In genomic region chr5:126805108-126805507, GRCh38 we compare ENCODE assay signal across 13 cellular contexts. TPM values are rescaled to one million over a fixed set of nuclear protein-coding genes. Genes with fewer than 3 reads are reported as not detected.
DNase-seq lines count a peak whose midpoint lies in the region; ATAC-seq, FAIRE-seq and TF ChIP-seq lines count a peak whose summit lies in the region.
"Had no signal": no experiment of that assay in that cellular context is flagged by ENCODE, and none has a peak within 500 bp of the region (broad histone marks: within the 10 kb centered on the region; RNA-seq: fewer than 3 reads in every experiment).

No MANE protein-coding gene starts in this region.

- H3K9me3 Mint-ChIP-seq in CD14-positive monocyte: no peaks in the 10 kb centered on the region
- H3K9me3 Mint-ChIP-seq in activated naive CD8-positive, alpha-beta T cell (ENCODE audit: low read depth): no peaks in the 10 kb centered on the region
- H3K9me3 Mint-ChIP-seq: stimulated activated naive B cell treated with anti-CD40 and anti-IgM and Interleukin-4, amounts not matched to agents 10 μg/mL and 1 μg/mL and 100 μg/mL, for 72 hours had no signal

- peaks cover 23 to 34% of the 10 kb centered on the region in 2 donors for H3K36me3 Mint-ChIP-seq in CD14-positive monocyte
- peaks cover 10% of the 10 kb centered on the region for H3K36me3 Mint-ChIP-seq in activated naive CD8-positive, alpha-beta T cell

- DNase-seq in A549 (ENCODE audit: low read depth in 1 of 2, low spot score in 1 of 2) (no peak), CD14-positive monocyte (ENCODE audit: low spot score) (no peak), fibroblast of villous mesenchyme (ENCODE audit: low read depth) (peak; percentile 26), H54 (ENCODE audit: insufficient read length, low spot score) (no peak), NCI-H82 treated with DMSO at 0.1 percent for 48 hours (lab: John Stamatoyannopoulos, UW; ENCODE audit: unreplicated experiment) (no peak), GM19240 (ENCODE audit: insufficient read length, low spot score) (no peak)
- no peak for DNase-seq in activated CD8-positive, alpha-beta memory T cell treated with anti-CD3 and anti-CD28 coated beads, Interleukin-2, amount 50 U/mL, for 48 hours
- DNase-seq: activated CD8-positive, alpha-beta memory T cell treated with anti-CD3 and anti-CD28 coated beads, Interleukin-2, amount 10 ng/mL, durations not matched to agents 7 days and 5 days; midbrain; stimulated activated naive B cell treated with anti-CD40 and anti-IgM and Interleukin-4, amounts not matched to agents 10 μg/mL and 1 μg/mL and 100 μg/mL, for 72 hours had no signal

- peaks cover 0 to 1% (median 0%) of the 10 kb centered on the region in 3 donors for H3K27me3 Mint-ChIP-seq in CD14-positive monocyte (ENCODE audit: low read depth in 3 of 3)
- no peaks in the 10 kb centered on the region for H3K27me3 Mint-ChIP-seq in activated naive CD8-positive, alpha-beta T cell
- H3K27me3 Mint-ChIP-seq: activated CD8-positive, alpha-beta memory T cell treated with anti-CD3 and anti-CD28 coated beads, Interleukin-2, amount 10 ng/mL, durations not matched to agents 7 days and 5 days; stimulated activated naive B cell treated with anti-CD40 and anti-IgM and Interleukin-4, amounts not matched to agents 10 μg/mL and 1 μg/mL and 100 μg/mL, for 72 hours had no signal

- no peaks in the 10 kb centered on the region for H3K9me3 ChIP-seq in A549

- no peak for TF ChIP-seq EP300 in A549 (IDR thresholded peaks at IDR 0.05)

- no peak for TF ChIP-seq POLR2A in A549 (IDR thresholded peaks at IDR 0.05; ENCODE audit: low read length)
- no peak for TF ChIP-seq POLR2A in H54 (IDR thresholded peaks at IDR 0.05; ENCODE audit: low read depth, low read length)

- intact Hi-C loops in CD14-positive monocyte (cut with micrococcal nuclease): no loop called here

- peaks cover 58% of the 10 kb centered on the region for H3K4me1 Mint-ChIP-seq in CD14-positive monocyte
- peaks cover 17% of the 10 kb centered on the region for H3K4me1 Mint-ChIP-seq in activated naive CD8-positive, alpha-beta T cell (ENCODE audit: low read depth)

- POLR2A ChIA-PET in A549 (lab: Yijun Ruan, JAX): no interaction called here

- no peak for TF ChIP-seq RAD21 in A549 (conservative IDR thresholded peaks at IDR 0.05 in 1 of 2, IDR thresholded peaks at IDR 0.05 in 1 of 2)

- peak overlapping the region in 4 of 7 donors; percentile 11 to 78 (median 47) for H3K27ac Mint-ChIP-seq in CD14-positive monocyte
- H3K27ac Mint-ChIP-seq in activated naive CD8-positive, alpha-beta T cell: peak overlapping the region; percentile 11
- H3K27ac Mint-ChIP-seq: stimulated activated naive B cell treated with anti-CD40 and anti-IgM and Interleukin-4, amounts not matched to agents 10 μg/mL and 1 μg/mL and 100 μg/mL, for 72 hours had no signal

- WGBS in A549 (ENCODE audit: missing lambda C conversion rate): 75% methylated on average over 2 of the region's 2 CpGs

- H3K4me3 Mint-ChIP-seq in CD14-positive monocyte: no peak overlapping the region
- H3K4me3 Mint-ChIP-seq in activated naive CD8-positive, alpha-beta T cell: no peak overlapping the region
- H3K4me3 Mint-ChIP-seq: activated CD8-positive, alpha-beta memory T cell treated with anti-CD3 and anti-CD28 coated beads, Interleukin-2, amount 10 ng/mL, durations not matched to agents 7 days and 5 days; stimulated activated naive B cell treated with anti-CD40 and anti-IgM and Interleukin-4, amounts not matched to agents 10 μg/mL and 1 μg/mL and 100 μg/mL, for 72 hours had no signal

- H3K4me2 ChIP-seq in A549: no peak overlapping the region

- H3K4me1 ChIP-seq in A549: peaks cover 19% of the 10 kb centered on the region

- FAIRE-seq in A549 (lab: Jason Lieb, UNC) (no peak), H54 (lab: Jason Lieb, UNC) (no peak)

- no peak for ATAC-seq in A549
- ATAC-seq: activated CD8-positive, alpha-beta memory T cell treated with anti-CD3 and anti-CD28 coated beads, Interleukin-2, amount 10 ng/mL, durations not matched to agents 7 days and 5 days; Panc1; stimulated activated naive B cell treated with anti-CD40 and anti-IgM and Interleukin-4, amounts not matched to agents 10 μg/mL and 1 μg/mL and 100 μg/mL, for 72 hours had no signal

- CTCF ChIA-PET in A549 (lab: Yijun Ruan, JAX): interaction anchor here (1.0 to 2.6 kb wide), 6 partner anchors 16 to 204 kb away, joined by 3 to 17 read pairs (median 4); partner anchors contain the start of gene PHAX

- H3K27ac ChIP-seq in A549: no peak overlapping the region
- H3K27ac ChIP-seq: cardiac muscle cell had no signal

- TF ChIP-seq CTCF in A549 (IDR thresholded peaks at IDR 0.05) (no peak), CD14-positive monocyte (IDR thresholded peaks at IDR 0.05) (no peak), fibroblast of villous mesenchyme (IDR thresholded peaks at IDR 0.05; ENCODE audit: insufficient read depth, low read depth, low read length) (no peak)

- H3K4me3 ChIP-seq in A549 (no peak overlapping the region), fibroblast of villous mesenchyme (ENCODE audit: low read depth, low read length) (no peak overlapping the region)
- H3K4me3 ChIP-seq: cardiac muscle cell had no signal

TF ChIP-seq in A549, 52 proteins besides CTCF, POLR2A, EP300 and RAD21:
- TF ChIP-seq MAZ (IDR thresholded peaks at IDR 0.05; ENCODE audit: borderline replicate concordance, low read depth, low read length): no peak
- TF ChIP-seq FOSL2 (IDR thresholded peaks at IDR 0.05): no peak
- peak; percentile 21; the same call in 1 of the 2 replicates for TF ChIP-seq FOSL2 (CRISPR knock-in tag; IDR thresholded peaks at IDR 0.05)
TF ChIP-seq in A549: peak in this region for 1.

RNA-seq across cellular contexts. Expression of gene LMNB1, which starts 28.2 kb away (rescaled TPM):
- 37.0 and 45.9 TPM in 2 replicates for polyA plus RNA-seq in A549 (2011; rRNA removed)
- 66.0 and 76.2 TPM in 2 replicates for polyA plus RNA-seq in A549 (2012; cell fraction: cytosol; rRNA removed)
- 73.3 and 176 TPM in 2 replicates for polyA plus RNA-seq in A549 (2012; cell fraction: nucleus; rRNA removed)
- 55.6 to 62.2 TPM (median 57.0 TPM) in 3 replicates for polyA plus RNA-seq in A549 (2017; fragmentation: RNase III; extraction: RNeasy Plus Mini Kit Qiagen cat#74134 plus additional on column Dnase treatment)
- 16.6 and 19.2 TPM in 2 replicates for polyA minus RNA-seq in A549 (2011; rRNA and poly(A)+ RNA removed)
- polyA plus RNA-seq in CD14-positive monocyte: 10 to 100 TPM; 18.0 to 33.0 TPM
- 31.6 and 47.9 TPM in 2 replicates for total RNA-seq in fibroblast of villous mesenchyme
